In genomic region chr16:3098459-3099394, GRCh38 we compare ENCODE assay signal across 9 cellular contexts. TPM values are rescaled to one million over a fixed set of nuclear protein-coding genes. Genes with fewer than 3 reads are reported as not detected.
DNase-seq lines count a peak whose midpoint lies in the region; ATAC-seq and TF ChIP-seq lines count a peak whose summit lies in the region.
"Had no signal": no experiment of that assay in that cellular context is flagged by ENCODE, and none has a peak within 500 bp of the region (broad histone marks: within the 10 kb centered on the region; RNA-seq: fewer than 3 reads in every experiment).

Gene ZSCAN10 (minus strand): TSS chr16:3099294. CDS start chr16:3092937, 6,357 bp downstream.

- H3K27ac ChIP-seq in BLaER1 = 0 out of 2 replicates have a peak within 1 kb of the TSS, but pooled peaks have one; percentile 4
- no peak within 1 kb of the TSS for H3K27ac ChIP-seq in IMR-90 (ENCODE audit: insufficient read depth, low read length)
- H3K27ac ChIP-seq in dorsolateral prefrontal cortex = no peak within 1 kb of the TSS
- H3K27ac ChIP-seq in naive thymus-derived CD4-positive, alpha-beta T cell (ENCODE audit: low read depth, low read length) = peak within 1 kb of the TSS; percentile 35

- H3K56ac ChIP-seq in IMR-90 (ENCODE audit: extremely low read depth, insufficient read depth, low read length) = no peak within 1 kb of the TSS

- peak within 1 kb of the TSS; percentile 86 for H3K23ac ChIP-seq in IMR-90 (ENCODE audit: low read depth, low read length)

- H3K4ac ChIP-seq in IMR-90 (ENCODE audit: low read depth, low read length) = peak within 1 kb of the TSS; percentile 77; the same call in 1 of the 2 replicates

- DNase-seq in IMR-90 = no peak
- no peak for DNase-seq in dorsolateral prefrontal cortex
- no peak for DNase-seq in naive thymus-derived CD4-positive, alpha-beta T cell
- DNase-seq in stimulated activated CD4-positive, alpha-beta T cell treated with anti-CD3 and anti-CD28 coated beads, Interleukin-4, amount 100 ng/mL, for 4 hours = no peak
- no peak for DNase-seq in NCI-H2196 (lab: John Stamatoyannopoulos, UW; ENCODE audit: unreplicated experiment)
- DNase-seq in NCI-H1436 treated with DMSO at 0.1 percent for 48 hours (lab: John Stamatoyannopoulos, UW) = no peak
- DNase-seq: NCI-H2029 had no signal

- H3K27me3 ChIP-seq in BLaER1 = no peaks in the 10 kb centered on the region
- H3K27me3 ChIP-seq in IMR-90 (ENCODE audit: control insufficient read depth, insufficient read depth, low read length) = peaks cover 27% of the 10 kb centered on the region
- H3K27me3 ChIP-seq in dorsolateral prefrontal cortex = peaks cover 0 to 47% (median 11%) of the 10 kb centered on the region in 45 donors
- H3K27me3 ChIP-seq in naive thymus-derived CD4-positive, alpha-beta T cell (ENCODE audit: control insufficient read depth in 2 of 2, insufficient read depth in 2 of 2, low read length in 2 of 2) = no peaks in the 10 kb centered on the region

- peaks cover 17% of the 10 kb centered on the region for H3K9me1 ChIP-seq in IMR-90 (ENCODE audit: insufficient read depth, low read length)

- H4K20me1 ChIP-seq in BLaER1 = no peaks in the 10 kb centered on the region
- no peaks in the 10 kb centered on the region for H4K20me1 ChIP-seq in IMR-90 (ENCODE audit: insufficient read depth, low read length)

- H3K14ac ChIP-seq in IMR-90 (replicated peaks; ENCODE audit: low read depth, low read length) = peak within 1 kb of the TSS; percentile 72; the same call in 1 of the 2 replicates

- no peak within 1 kb of the TSS for H4K91ac ChIP-seq in IMR-90 (ENCODE audit: insufficient read depth, low read depth, low read length)

- dilution Hi-C loops in IMR-90 (cut with HindIII; ENCODE audit: low sequenced_read_pairs, unreplicated experiment) = no loop called here

- in situ Hi-C loops in IMR-90 (cut with MboI; ENCODE audit: low sequenced_read_pairs) = no loop called here

- no peaks in the 10 kb centered on the region for H3K9me3 Mint-ChIP-seq in naive thymus-derived CD4-positive, alpha-beta T cell

- H3K4me3 Mint-ChIP-seq in naive thymus-derived CD4-positive, alpha-beta T cell = peak within 1 kb of the TSS; percentile 71 to 98 (median 82)

- TF ChIP-seq CTCF in IMR-90 (conservative IDR thresholded peaks at IDR 0.05; ENCODE audit: low read depth, low read length) (no peak), dorsolateral prefrontal cortex (IDR thresholded peaks at IDR 0.05 in 54 of 56, conservative IDR thresholded peaks at IDR 0.05 in 2 of 56; ENCODE audit: low read depth in 1 of 56, partially characterized antibody in 56 of 56) (no peak)

- TF ChIP-seq RAD21 in IMR-90 (IDR thresholded peaks at IDR 0.05; ENCODE audit: low read length) = no peak

- no peaks in the 10 kb centered on the region for H3K27me3 Mint-ChIP-seq in naive thymus-derived CD4-positive, alpha-beta T cell

- no peak for TF ChIP-seq POLR2A in IMR-90 (IDR thresholded peaks at IDR 0.05; ENCODE audit: low read depth, low read length)

- H2AFZ ChIP-seq in IMR-90 (replicated peaks; ENCODE audit: low read length, poor library complexity) = peak within 1 kb of the TSS; percentile 96

- peak within 1 kb of the TSS; percentile 24; the same call in 1 of the 2 replicates for H2AK5ac ChIP-seq in IMR-90 (ENCODE audit: low read depth, low read length)

- H3K27ac Mint-ChIP-seq in naive thymus-derived CD4-positive, alpha-beta T cell = peak within 1 kb of the TSS; percentile 74 to 93 (median 86)

- intact Hi-C loops in IMR-90 (cut with micrococcal nuclease) = no loop called here
- intact Hi-C loops in dorsolateral prefrontal cortex (cut with DNase I) = no loop called here
- intact Hi-C loops in naive thymus-derived CD4-positive, alpha-beta T cell (cut with micrococcal nuclease) = no loop called here

- POLR2A ChIA-PET in IMR-90 (lab: Charles Lee; ENCODE audit: unreplicated experiment) = no interaction called here
- POLR2A ChIA-PET in naive thymus-derived CD4-positive, alpha-beta T cell (lab: Charles Lee) = interaction anchor here (0.6 to 8.3 kb wide), 17 partner anchors 9 to 194 kb away, joined by 3 to 95 read pairs (median 4); partner anchors contain the start of genes IL32 and ZNF213

- H3K9me3 ChIP-seq in BLaER1 = no peaks in the 10 kb centered on the region
- no peaks in the 10 kb centered on the region for H3K9me3 ChIP-seq in IMR-90 (ENCODE audit: control insufficient read depth, insufficient read depth, low read length)
- no peaks in the 10 kb centered on the region for H3K9me3 ChIP-seq in naive thymus-derived CD4-positive, alpha-beta T cell (ENCODE audit: control insufficient read depth in 2 of 3, low read length in 3 of 3)

- no peaks in the 10 kb centered on the region for H3K36me3 ChIP-seq in BLaER1
- no peaks in the 10 kb centered on the region for H3K36me3 ChIP-seq in IMR-90 (ENCODE audit: control insufficient read depth, insufficient read depth, low read length)
- no peaks in the 10 kb centered on the region for H3K36me3 ChIP-seq in naive thymus-derived CD4-positive, alpha-beta T cell (ENCODE audit: control insufficient read depth in 2 of 3, insufficient read depth in 3 of 3, low read length in 3 of 3)

- ATAC-seq in IMR-90 (ENCODE audit: low read depth) (no peak), HG03571 (IDR thresholded peaks at IDR 0.05; ENCODE audit: unreplicated experiment) (no peak)
- ATAC-seq in naive thymus-derived CD4-positive, alpha-beta T cell = no peak

- H3K4me1 ChIP-seq in BLaER1 (peaks cover 92% of the 10 kb centered on the region), IMR-90 (ENCODE audit: control insufficient read depth, insufficient read depth, low read length) (peaks cover 3% of the 10 kb centered on the region)
- peaks cover 33 to 40% of the 10 kb centered on the region in 2 donors for H3K4me1 ChIP-seq in naive thymus-derived CD4-positive, alpha-beta T cell (ENCODE audit: control insufficient read depth in 2 of 2, insufficient read depth in 2 of 2, low read length in 2 of 2)

- H2BK20ac ChIP-seq in IMR-90 (ENCODE audit: low read depth, low read length) = no peak within 1 kb of the TSS

- no peak within 1 kb of the TSS; the same call in 1 of the 2 replicates for H3K18ac ChIP-seq in IMR-90 (ENCODE audit: low read depth, low read length)

- H3K4me2 ChIP-seq in BLaER1 (peak within 1 kb of the TSS; percentile 84), IMR-90 (ENCODE audit: low read depth, low read length) (peak within 1 kb of the TSS; percentile 91)

- WGBS in IMR-90 (ENCODE audit: extremely low coverage in 2 of 2, insufficient read length in 1 of 2), 2 experiments = 12% methylated on average over 7 of the region's 21 CpGs; no CpG with 5 or more reads in 1 of the 2 experiments

- H4K8ac ChIP-seq in IMR-90 (ENCODE audit: low read depth in 2 of 2, low read length in 2 of 2) = peak within 1 kb of the TSS; percentile 11 to 90; a peak in 3 of 4 replicates

- BruUV-seq in IMR-90 (replicated peaks; lab: Mats Ljungman, UMichigan) = no TSS peak

- 0 out of 2 replicates have a peak within 1 kb of the TSS, but pooled peaks have one; percentile 20 for H3K4me3 ChIP-seq in BLaER1
- peak within 1 kb of the TSS; percentile 31; the same call in 1 of the 2 replicates for H3K4me3 ChIP-seq in IMR-90 (ENCODE audit: insufficient read depth, low read depth, low read length)
- H3K4me3 ChIP-seq in dorsolateral prefrontal cortex = peak within 1 kb of the TSS in 35 of 59 donors; percentile 0 to 46 (median 27)
- peak within 1 kb of the TSS; percentile 46 for H3K4me3 ChIP-seq in naive thymus-derived CD4-positive, alpha-beta T cell (ENCODE audit: low read length)

- H2AK9ac ChIP-seq in IMR-90 (replicated peaks; ENCODE audit: low read depth, low read length, poor library complexity) = peak within 1 kb of the TSS; percentile 92

- H2BK5ac ChIP-seq in IMR-90 (ENCODE audit: low read depth, low read length, poor library complexity, severe bottlenecking) = no peak within 1 kb of the TSS

- peaks cover 0 to 7% (median 0%) of the 10 kb centered on the region in 5 donors for H3K36me3 Mint-ChIP-seq in naive thymus-derived CD4-positive, alpha-beta T cell

- CTCF ChIA-PET in IMR-90 (lab: Yijun Ruan, JAX) = no interaction called here
- CTCF ChIA-PET in naive thymus-derived CD4-positive, alpha-beta T cell (lab: Charles Lee) = interaction anchor here (0.7 to 15.4 kb wide), 12 partner anchors 10 to 160 kb away, joined by 3 to 233 read pairs (median 4); partner anchors contain the start of gene ZNF213

- H2BK15ac ChIP-seq in IMR-90 (ENCODE audit: low read depth, low read length) = no peak within 1 kb of the TSS

- H3K79me1 ChIP-seq in IMR-90 (ENCODE audit: low read depth in 1 of 2, low read length in 2 of 2) = no peaks in the 10 kb centered on the region

- H3K9ac ChIP-seq in BLaER1 (no peak within 1 kb of the TSS), IMR-90 (ENCODE audit: low read depth, low read length) (no peak within 1 kb of the TSS)

- peaks cover 35 to 70% (median 60%) of the 10 kb centered on the region in 7 donors for H3K4me1 Mint-ChIP-seq in naive thymus-derived CD4-positive, alpha-beta T cell

- peak within 1 kb of the TSS; percentile 26; the same call in 1 of the 2 replicates for H4K5ac ChIP-seq in IMR-90 (ENCODE audit: low read depth, low read length)

- no peak within 1 kb of the TSS for H2BK120ac ChIP-seq in IMR-90 (ENCODE audit: low read depth, low read length)

TF ChIP-seq in IMR-90, 13 proteins besides CTCF, POLR2A, EP300 and RAD21 (continues in another document):
- TF ChIP-seq NFE2L2 (IDR thresholded peaks at IDR 0.05; ENCODE audit: low read depth, low read length) = no peak
- no peak for TF ChIP-seq MAFK (IDR thresholded peaks at IDR 0.05; ENCODE audit: low read depth, low read length)
- no peak for TF ChIP-seq CEBPB (IDR thresholded peaks at IDR 0.05; ENCODE audit: low read depth, low read length)
- TF ChIP-seq RFX5 (IDR thresholded peaks at IDR 0.05; ENCODE audit: low read depth, low read length) = no peak
- TF ChIP-seq FOS (IDR thresholded peaks at IDR 0.05; ENCODE audit: low read depth, low read length) = no peak
- TF ChIP-seq MAZ (IDR thresholded peaks at IDR 0.05; ENCODE audit: borderline replicate concordance, low read depth, low read length) = no peak
- TF ChIP-seq, protein P1, sequence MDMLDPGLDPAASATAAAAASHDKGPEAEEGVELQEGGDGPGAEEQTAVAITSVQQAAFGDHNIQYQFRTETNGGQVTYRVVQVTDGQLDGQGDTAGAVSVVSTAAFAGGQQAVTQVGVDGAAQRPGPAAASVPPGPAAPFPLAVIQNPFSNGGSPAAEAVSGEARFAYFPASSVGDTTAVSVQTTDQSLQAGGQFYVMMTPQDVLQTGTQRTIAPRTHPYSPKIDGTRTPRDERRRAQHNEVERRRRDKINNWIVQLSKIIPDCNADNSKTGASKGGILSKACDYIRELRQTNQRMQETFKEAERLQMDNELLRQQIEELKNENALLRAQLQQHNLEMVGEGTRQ (IDR thresholded peaks at IDR 0.05; ENCODE audit: low read depth, low read length) = no peak
- TF ChIP-seq CHD1 (IDR thresholded peaks at IDR 0.05; ENCODE audit: low read depth, low read length) = no peak

RNA-seq across cellular contexts. Expression of gene ZSCAN10, which starts in this region (rescaled TPM):
- not detected in 2 replicates for total RNA-seq in IMR-90 (2012; rRNA removed)
- polyA plus RNA-seq in IMR-90 (2012; rRNA removed) = not detected in 2 replicates
- not detected in 2 replicates for polyA plus RNA-seq in IMR-90 (2012; cell fraction: cytosol; rRNA removed)
- 0.02 and 0.12 TPM in 2 replicates for polyA plus RNA-seq in IMR-90 (2012; cell fraction: nucleus; rRNA removed; ENCODE audit: low replicate concordance)
- total RNA-seq in dorsolateral prefrontal cortex = under 1 TPM in 8 of 120 experiments, not detected in 112; 0.28 to 0.84 (median 0.41) TPM
- total RNA-seq in naive thymus-derived CD4-positive, alpha-beta T cell = under 1 TPM in 3 of 5 experiments, not detected in 2; 0.22 to 0.61 (median 0.29) TPM
- polyA plus RNA-seq in naive thymus-derived CD4-positive, alpha-beta T cell = under 1 TPM in 1 of 2 donors, not detected in 1; 0.35 TPM

Comparison
In these comparisons a context has a peak if more than half of its experiments do, and no peak if none do; other contexts are left out.
1. H3K27ac ChIP-seq: peak in BLaER1 (single experiment) and naive thymus-derived CD4-positive, alpha-beta T cell (single experiment); none in IMR-90 (single experiment) and dorsolateral prefrontal cortex (0 of 59).
2. Peak in every context shown above with its lines, with median percentiles within 50 percentile points of each other: H3K4me3 ChIP-seq.